12 cellular contexts compared by ENCODE assay signal in the genomic region with DNA sequence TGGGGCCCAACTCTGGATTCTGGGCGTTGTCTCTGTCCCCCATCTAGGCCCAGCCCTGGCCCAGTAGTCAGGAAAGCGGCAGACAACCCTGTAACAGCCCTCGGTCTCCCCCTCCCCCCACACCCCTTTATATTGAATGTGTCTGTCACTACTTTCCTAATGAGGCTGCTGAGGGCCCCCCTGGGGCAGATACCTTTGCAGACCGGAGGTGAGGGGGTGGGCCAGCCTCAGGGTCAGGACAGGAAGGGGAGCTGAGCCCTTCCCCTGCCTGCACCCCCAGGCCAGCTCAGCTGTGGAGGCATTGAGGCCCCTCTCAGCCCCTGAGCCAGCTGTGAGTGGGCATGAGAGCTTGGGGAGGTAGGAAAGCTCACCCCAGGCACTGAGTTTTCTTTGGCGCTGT. TPM values are rescaled to one million over a fixed set of nuclear protein-coding genes. Genes with fewer than 3 reads are reported as not detected.
DNase-seq lines count a peak whose midpoint lies in the region; TF ChIP-seq lines count a peak whose summit lies in the region.
"Had no signal": no experiment of that assay in that cellular context is flagged by ENCODE, and none has a peak within 500 bp of the region (broad histone marks: within the 10 kb centered on the region; RNA-seq: fewer than 3 reads in every experiment).

No MANE protein-coding gene starts in this region.

- H3K9me2 ChIP-seq in Karpas-422 (replicated peaks; ENCODE audit: insufficient read depth, low read length), result no peaks in the 10 kb centered on the region

- peaks cover 94% of the 10 kb centered on the region for H3K79me2 ChIP-seq in Karpas-422 (ENCODE audit: low read length)

- H3K27me3 ChIP-seq in BLaER1 (peaks cover 17% of the 10 kb centered on the region), Karpas-422 (ENCODE audit: low read length) (no peaks in the 10 kb centered on the region), iPS-15b (ENCODE audit: control insufficient read depth, insufficient read depth, low read length) (peaks cover 93% of the 10 kb centered on the region), sigmoid colon (no peaks in the 10 kb centered on the region)

- no peak for TF ChIP-seq EP300 in sigmoid colon (IDR thresholded peaks at IDR 0.05)

- WGBS in sigmoid colon, 2 donors, result 66 to 74% methylated on average over 5 of the region's 5 CpGs

- no peak for TF ChIP-seq POLR2A in sigmoid colon (IDR thresholded peaks at IDR 0.05)

- H3K36me3 ChIP-seq in BLaER1, result peaks cover 19% of the 10 kb centered on the region
- no peaks in the 10 kb centered on the region for H3K36me3 ChIP-seq in Karpas-422 (ENCODE audit: insufficient read depth, low read length)
- no peaks in the 10 kb centered on the region for H3K36me3 ChIP-seq in iPS-15b (ENCODE audit: control insufficient read depth, insufficient read depth, low read length)
- H3K36me3 ChIP-seq in sigmoid colon, result no peaks in the 10 kb centered on the region

- H2AFZ ChIP-seq in Karpas-422 (ENCODE audit: low read length), result no peak overlapping the region

- H3K4me2 ChIP-seq in BLaER1 (peak overlapping the region; percentile 100), Karpas-422 (ENCODE audit: low read depth, low read length, poor library complexity, severe bottlenecking) (peak overlapping the region; percentile 54)

- no peak overlapping the region for H3K4me3 ChIP-seq in BLaER1
- peak overlapping the region; percentile 22; the same call in 1 of the 2 replicates for H3K4me3 ChIP-seq in Karpas-422 (ENCODE audit: low read length)
- H3K4me3 ChIP-seq in iPS-15b (ENCODE audit: low read depth, low read length), result peak overlapping the region; percentile 27
- H3K4me3 ChIP-seq in sigmoid colon, result no peak overlapping the region
- no peak overlapping the region for H3K4me3 ChIP-seq in foreskin fibroblast (ENCODE audit: low read depth in 1 of 2, low read length in 2 of 2)

- H3K9ac ChIP-seq in BLaER1, result 0 out of 2 replicates have a peak overlapping the region, but pooled peaks have one; percentile 25
- peak overlapping the region; percentile 56 for H3K9ac ChIP-seq in Karpas-422 (ENCODE audit: low read length)
- no peak overlapping the region for H3K9ac ChIP-seq in iPS-15b (ENCODE audit: low read depth, low read length)

- DNase-seq in Karpas-422 (peak; percentile 65), sigmoid colon (no peak), foreskin fibroblast (no peak), SKM-1 treated with dmso at 0.1 percent for 144 hours (lab: John Stamatoyannopoulos, UW; ENCODE audit: unreplicated experiment) (no peak), posterior vena cava (ENCODE audit: low spot score) (no peak)
- no peak for DNase-seq in central memory CD4-positive, alpha-beta T cell
- DNase-seq: activated CD8-positive, alpha-beta memory T cell treated with anti-CD3 and anti-CD28 coated beads, Interleukin-2, amount 10 ng/mL, durations not matched to agents 7 days and 5 days; naive thymus-derived CD8-positive, alpha-beta T cell; NCI-H1105; NCI-H510A treated with DMSO at 0.1 percent for 48 hours had no signal

- H4K20me1 ChIP-seq in BLaER1 (peaks cover 91% of the 10 kb centered on the region), Karpas-422 (ENCODE audit: insufficient read depth, low read depth, low read length) (peaks cover 3% of the 10 kb centered on the region)

- H3K9me3 ChIP-seq in BLaER1 (no peaks in the 10 kb centered on the region), Karpas-422 (ENCODE audit: low read length) (no peaks in the 10 kb centered on the region), iPS-15b (ENCODE audit: control insufficient read depth, insufficient read depth, low read length) (no peaks in the 10 kb centered on the region), sigmoid colon (no peaks in the 10 kb centered on the region)

- TF ChIP-seq CTCF in sigmoid colon (IDR thresholded peaks at IDR 0.05) (no peak), foreskin fibroblast (IDR thresholded peaks at IDR 0.05; ENCODE audit: low read depth, low read length) (no peak)

- H3K4me1 ChIP-seq in BLaER1 (peaks cover 96% of the 10 kb centered on the region), Karpas-422 (ENCODE audit: low read length) (peaks cover 79% of the 10 kb centered on the region), iPS-15b (ENCODE audit: control insufficient read depth, insufficient read depth, low read length) (peaks cover 20% of the 10 kb centered on the region), sigmoid colon (peaks cover 0 to 94% (median 93%) of the 10 kb centered on the region in 4 donors)

- H3K27ac ChIP-seq in BLaER1, result no peak overlapping the region
- peak overlapping the region; percentile 61 for H3K27ac ChIP-seq in Karpas-422 (ENCODE audit: low read length)
- peak overlapping the region; percentile 95 to 99 (median 98) for H3K27ac ChIP-seq in sigmoid colon

- intact Hi-C loops in sigmoid colon (cut with DNase I) (no loop called here), posterior vena cava (cut with DNase I) (no loop called here)

RNA-seq across cellular contexts. Expression of gene RAI1, which starts 17.1 kb away (rescaled TPM):
- 18.2 and 35.1 TPM in 2 replicates for total RNA-seq in Karpas-422 (2014; rRNA removed; shearing (Covaris generic); ENCODE audit: low replicate concordance)
- total RNA-seq in sigmoid colon (10 to 100 TPM in 2 of 4 donors, 1 to 10 TPM in 2; 7.4 to 31.9 (median 12.5) TPM), posterior vena cava (10 to 100 TPM; 25.6 to 36.5 TPM)
- polyA plus RNA-seq in sigmoid colon, result 10 to 100 TPM in 1 of 3 donors, 1 to 10 TPM in 2; 1.8 to 14.2 (median 2.5) TPM

Comparison
In these comparisons a context has a peak if more than half of its experiments do, and no peak if none do; other contexts are left out.
1. H3K4me3 ChIP-seq: peak in Karpas-422 (single experiment) and iPS-15b (single experiment); none in BLaER1 (single experiment), sigmoid colon (0 of 4) and foreskin fibroblast (0 of 2).